14 cellular contexts compared by ENCODE assay signal in genomic region chr2:216583157-216583556, GRCh38. TPM values are rescaled to one million over a fixed set of nuclear protein-coding genes. Genes with fewer than 3 reads are reported as not detected.
A peak's percentile ranks its signal among the peaks of the same experiment; 100 is the strongest.
DNase-seq lines count a peak whose midpoint lies in the region; ATAC-seq, FAIRE-seq and TF ChIP-seq lines count a peak whose summit lies in the region.
"Had no signal": no experiment of that assay in that cellular context is flagged by ENCODE, and none has a peak within 500 bp of the region (broad histone marks: within the 10 kb centered on the region; RNA-seq: fewer than 3 reads in every experiment).

No MANE protein-coding gene starts in this region.

- no peak for TF ChIP-seq RAD21 in HepG2 (CRISPR knock-in tag; IDR thresholded peaks at IDR 0.05)

- H3K27ac ChIP-seq in HepG2 (ENCODE audit: extremely low read length, insufficient read depth, low read length) = no peak overlapping the region
- no peak overlapping the region for H3K27ac ChIP-seq in right lobe of liver
- peak overlapping the region in 3 of 4 donors; percentile 55 to 62 (median 58) for H3K27ac ChIP-seq in gastroesophageal sphincter
- H3K27ac ChIP-seq: SK-N-MC, spleen, VCaP had no signal

- H3K36me3 ChIP-seq in HepG2 (replicated peaks in 1 of 2; ENCODE audit: control insufficient read depth in 1 of 2, insufficient read depth in 2 of 2, low read length in 2 of 2) (no peaks in the 10 kb centered on the region), right lobe of liver (no peaks in the 10 kb centered on the region), adipocyte (ENCODE audit: control insufficient read depth, insufficient read depth, low read length, severe bottlenecking) (no peaks in the 10 kb centered on the region), gastroesophageal sphincter (no peaks in the 10 kb centered on the region)
- H3K36me3 ChIP-seq: spleen had no signal

- H3K9me3 Mint-ChIP-seq in stimulated activated naive CD8-positive, alpha-beta T cell treated with anti-CD3 and anti-CD28 coated beads, Interleukin-15, amount 100 ng/mL, for 72 hours = no peaks in the 10 kb centered on the region
- H3K9me3 Mint-ChIP-seq: activated naive CD4-positive, alpha-beta T cell treated with anti-CD3 and anti-CD28 coated beads, Interleukin-2, amount 50 U/mL, for 24 hours had no signal

- H3K27me3 Mint-ChIP-seq in stimulated activated naive CD8-positive, alpha-beta T cell treated with anti-CD3 and anti-CD28 coated beads, Interleukin-15, amount 100 ng/mL, for 72 hours = peaks cover 26% of the 10 kb centered on the region

- intact Hi-C loops in HepG2 (cut with micrococcal nuclease; ENCODE audit: unreplicated experiment) = loop anchor here (5.0 kb wide), 1 partner anchor 34 kb away; no protein-coding TSS in a partner anchor
- intact Hi-C loops in right lobe of liver (cut with DNase I) = no loop called here

- H3K79me2 ChIP-seq in HepG2 (ENCODE audit: insufficient read depth, low read length) = no peaks in the 10 kb centered on the region

- TF ChIP-seq EP300 in HepG2 (IDR thresholded peaks at IDR 0.05; ENCODE audit: low read depth in 2 of 2, low read length in 2 of 2) = no peak
- no peak for TF ChIP-seq EP300 in HepG2 (CRISPR knock-in tag; IDR thresholded peaks at IDR 0.05; ENCODE audit: borderline replicate concordance)
- TF ChIP-seq EP300 in gastroesophageal sphincter (IDR thresholded peaks at IDR 0.05) = no peak

- no TSS peak for BruUV-seq in HepG2 (replicated peaks; lab: Mats Ljungman, UMichigan)

- H2AFZ ChIP-seq in HepG2 (ENCODE audit: low read length) = no peak overlapping the region

- no peak overlapping the region for H3K27ac Mint-ChIP-seq in stimulated activated naive CD8-positive, alpha-beta T cell treated with anti-CD3 and anti-CD28 coated beads, Interleukin-15, amount 100 ng/mL, for 72 hours
- H3K27ac Mint-ChIP-seq: activated naive CD4-positive, alpha-beta T cell treated with anti-CD3 and anti-CD28 coated beads, Interleukin-2, amount 50 U/mL, for 24 hours had no signal

- TF ChIP-seq POLR2A in HepG2 (IDR thresholded peaks at IDR 0.05; ENCODE audit: insufficient read depth in 1 of 2, low read depth in 2 of 2, low read length in 2 of 2) = no peak
- no peak for TF ChIP-seq POLR2A in right lobe of liver (IDR thresholded peaks at IDR 0.05)
- TF ChIP-seq POLR2A in gastroesophageal sphincter (IDR thresholded peaks at IDR 0.05) = no peak

- H3K4me3 ChIP-seq in HepG2 (replicated peaks in 1 of 3; ENCODE audit: insufficient read depth in 1 of 3, low read depth in 2 of 3, low read length in 3 of 3) (no peak overlapping the region), right lobe of liver (no peak overlapping the region), adipocyte (ENCODE audit: low read length) (no peak overlapping the region), gastroesophageal sphincter (no peak overlapping the region)
- H3K4me3 ChIP-seq: SK-N-MC, spleen had no signal

- H3K9ac ChIP-seq in HepG2 (ENCODE audit: insufficient read depth, low read depth, low read length) = no peak overlapping the region
- H3K9ac ChIP-seq in adipocyte (ENCODE audit: low read length) = no peak overlapping the region

- WGBS in HepG2 (ENCODE audit: low lambda C conversion rate) = 6% methylated on average over 8 of the region's 8 CpGs
- 87% methylated on average over 6 of the region's 8 CpGs for WGBS in right lobe of liver (ENCODE audit: insufficient coverage, low coverage, low lambda C conversion rate, missing lambda C conversion rate)
- 60 to 64% methylated on average over 4 to 6 of the region's 8 CpGs for WGBS in gastroesophageal sphincter (ENCODE audit: low coverage in 1 of 2), 2 donors

- peak overlapping the region; percentile 36 for H3K4me2 ChIP-seq in HepG2 (ENCODE audit: low read depth, low read length)

- H3K4me1 ChIP-seq in HepG2 (ENCODE audit: insufficient read depth, low read length) = peaks cover 24% of the 10 kb centered on the region
- H3K4me1 ChIP-seq in right lobe of liver = no peaks in the 10 kb centered on the region
- H3K4me1 ChIP-seq in adipocyte (ENCODE audit: control insufficient read depth, insufficient read depth, low read length) = no peaks in the 10 kb centered on the region
- H3K4me1 ChIP-seq in gastroesophageal sphincter = peaks cover 0 to 35% (median 3%) of the 10 kb centered on the region in 3 donors

- CTCF ChIA-PET in HepG2 (lab: Yijun Ruan, JAX; ENCODE audit: low intra/inter-chr PET ratio, low total read pairs) = no interaction called here

- no peak for FAIRE-seq in HepG2 (lab: Jason Lieb, UNC)
- FAIRE-seq: A204.1 had no signal

- TF ChIP-seq CTCF in HepG2 (CRISPR knock-in tag; IDR thresholded peaks at IDR 0.05) = no peak
- TF ChIP-seq CTCF in right lobe of liver (IDR thresholded peaks at IDR 0.05) = no peak
- no peak for TF ChIP-seq CTCF in gastroesophageal sphincter (IDR thresholded peaks at IDR 0.05)

- no peaks in the 10 kb centered on the region for H3K4me1 Mint-ChIP-seq in stimulated activated naive CD8-positive, alpha-beta T cell treated with anti-CD3 and anti-CD28 coated beads, Interleukin-15, amount 100 ng/mL, for 72 hours
- H3K4me1 Mint-ChIP-seq: activated naive CD4-positive, alpha-beta T cell treated with anti-CD3 and anti-CD28 coated beads, Interleukin-2, amount 50 U/mL, for 24 hours had no signal

- DNase-seq in HepG2 (ENCODE audit: low spot score) (no peak), right lobe of liver (no peak), adipocyte (ENCODE audit: low read depth) (peak; percentile 55)
- DNase-seq in activated CD4-positive, CD25-positive, alpha-beta regulatory T cell (lab: John Stamatoyannopoulos, UW) = no peak
- DNase-seq in stimulated activated naive CD8-positive, alpha-beta T cell treated with anti-CD3 and anti-CD28 coated beads, Interleukin-15, amount 100 ng/mL, for 72 hours = no peak
- DNase-seq: cortex of kidney, spleen had no signal

- H3K27me3 ChIP-seq in HepG2 (ENCODE audit: control insufficient read depth in 1 of 2, insufficient read depth in 2 of 2, low read length in 2 of 2) (peaks cover 4 to 47% of the 10 kb centered on the region in 2 experiments; a peak in 4 of 5 replicates), right lobe of liver (no peaks in the 10 kb centered on the region), adipocyte (replicated peaks; ENCODE audit: control insufficient read depth, insufficient read depth, low read length) (peaks cover 40% of the 10 kb centered on the region), gastroesophageal sphincter (no peaks in the 10 kb centered on the region)

- no peak overlapping the region for H3K4me3 Mint-ChIP-seq in stimulated activated naive CD8-positive, alpha-beta T cell treated with anti-CD3 and anti-CD28 coated beads, Interleukin-15, amount 100 ng/mL, for 72 hours
- H3K4me3 Mint-ChIP-seq: activated naive CD4-positive, alpha-beta T cell treated with anti-CD3 and anti-CD28 coated beads, Interleukin-2, amount 50 U/mL, for 24 hours had no signal

- POLR2A ChIA-PET in HepG2 (lab: Yijun Ruan, JAX) = interaction anchor here (0.6 to 2.4 kb wide), 4 partner anchors 11 to 85 kb away, joined by 3 to 9 read pairs (median 6); partner anchors contain the start of gene RPL37A

- ATAC-seq in HepG2 = peak; percentile 54
- ATAC-seq in right lobe of liver = no peak
- ATAC-seq in gastroesophageal sphincter = peak; percentile 18
- ATAC-seq in stimulated activated naive CD8-positive, alpha-beta T cell treated with anti-CD3 and anti-CD28 coated beads, Interleukin-15, amount 100 ng/mL, for 72 hours = no peak
- no peak for ATAC-seq in GM21528 (IDR thresholded peaks at IDR 0.05; ENCODE audit: low FRiP score, unreplicated experiment)
- ATAC-seq in HG03378 (IDR thresholded peaks at IDR 0.05; ENCODE audit: unreplicated experiment) = no peak

- H3K9me3 ChIP-seq in HepG2 (ENCODE audit: low read length) (0 out of 2 replicates have a peak, but pooled peaks cover 4% of the 10 kb centered on the region), right lobe of liver (no peaks in the 10 kb centered on the region), adipocyte (ENCODE audit: control insufficient read depth, low read length) (peaks cover 4% of the 10 kb centered on the region), gastroesophageal sphincter (no peaks in the 10 kb centered on the region)

- H4K20me1 ChIP-seq in HepG2 (ENCODE audit: insufficient read depth, low read length) = no peaks in the 10 kb centered on the region

- in situ Hi-C loops in HepG2 (cut with HindIII; ENCODE audit: extremely low pct_ligation_motif_present, low pct_unique_long_range_greater_than_20kb) = no loop called here

TF ChIP-seq in HepG2, 621 proteins besides CTCF, POLR2A, EP300 and RAD21 (continues in another document):
- TF ChIP-seq FOXA3 (CRISPR knock-in tag; IDR thresholded peaks at IDR 0.05) = peak; percentile 38; the same call in 1 of the 2 replicates
- no peak for TF ChIP-seq POLR2G (IDR thresholded peaks at IDR 0.05; ENCODE audit: low read depth, low read length)
- no peak for TF ChIP-seq ATRX (CRISPR knock-in tag; IDR thresholded peaks at IDR 0.05; ENCODE audit: borderline replicate concordance)

RNA-seq across cellular contexts. Expression of gene IGFBP2, which starts 50.1 kb away (rescaled TPM):
- 0.45 and 2.0 TPM in 2 replicates for total RNA-seq in HepG2 (2016; rRNA removed; fragmentation: Illumina TruSeq; extraction: Trizol)
- 0.79 and 0.81 TPM in 2 replicates for total RNA-seq in HepG2 (2016; cell fraction: cytosol; rRNA removed; fragmentation: Illumina TruSeq; extraction: Trizol; ENCODE audit: low read depth)
- total RNA-seq in HepG2 (2016; cell fraction: insoluble cytoplasmic fraction; rRNA removed; fragmentation: Illumina TruSeq; extraction: Trizol) = 0.83 and 1.8 TPM in 2 replicates
- total RNA-seq in HepG2 (2016; cell fraction: membrane; rRNA removed; fragmentation: Illumina TruSeq; extraction: Trizol) = 0.68 and 1.4 TPM in 2 replicates
- total RNA-seq in HepG2 (2016; cell fraction: nucleus; rRNA removed; fragmentation: Illumina TruSeq; extraction: Trizol) = 1.2 and 2.0 TPM in 2 replicates
- polyA plus RNA-seq in HepG2 (2011; rRNA removed) = 5.8 and 11.4 TPM in 2 replicates
- 8.5 and 9.3 TPM in 2 replicates for polyA plus RNA-seq in HepG2 (2011; cell fraction: cytosol; rRNA removed)
- polyA plus RNA-seq in HepG2 (2011; cell fraction: nucleus; rRNA removed) = 3.3 and 6.4 TPM in 2 replicates
- 18.9 and 24.8 TPM in 2 replicates for polyA plus RNA-seq in HepG2 (2012)
- 0.59 and 1.1 TPM in 2 replicates for polyA plus RNA-seq in HepG2 (2016; cell fraction: cytosol; fragmentation: Illumina TruSeq; extraction: Trizol; ENCODE audit: low read depth)
- 0.91 and 1.3 TPM in 2 replicates for polyA plus RNA-seq in HepG2 (2016; cell fraction: insoluble cytoplasmic fraction; fragmentation: Illumina TruSeq; extraction: Trizol; ENCODE audit: low read depth)
- 1.1 and 1.2 TPM in 2 replicates for polyA plus RNA-seq in HepG2 (2016; cell fraction: membrane; fragmentation: Illumina TruSeq; extraction: Trizol; ENCODE audit: low read depth)
- 3.8 and 3.9 TPM in 2 replicates for polyA plus RNA-seq in HepG2 (2016; cell fraction: nucleus; fragmentation: Illumina TruSeq; extraction: Trizol; ENCODE audit: insufficient read depth, low read depth)
- 0.19 and 1.9 TPM in 2 replicates for polyA minus RNA-seq in HepG2 (2011; rRNA and poly(A)+ RNA removed; ENCODE audit: low replicate concordance)
- 1.7 and 3.2 TPM in 2 replicates for polyA minus RNA-seq in HepG2 (2011; cell fraction: cytosol; rRNA and poly(A)+ RNA removed)
- 0.52 and 0.99 TPM in 2 replicates for polyA minus RNA-seq in HepG2 (2011; cell fraction: nucleus; rRNA and poly(A)+ RNA removed)
- 1,000 to 10,000 TPM in 2 of 6 experiments, 100 to 1,000 TPM in 4; 276 to 1,091 (median 406) TPM for total RNA-seq in right lobe of liver
- total RNA-seq in gastroesophageal sphincter = 100 to 1,000 TPM; 137 to 449 (median 301) TPM

Comparison
In these comparisons a context has a peak if more than half of its experiments do, and no peak if none do; other contexts are left out.
1. ATAC-seq: peak in HepG2 (single experiment) and gastroesophageal sphincter (single experiment); none in right lobe of liver (0 of 4), stimulated activated naive CD8-positive, alpha-beta T cell treated with anti-CD3 and anti-CD28 coated beads, Interleukin-15, amount 100 ng/mL, for 72 hours (single experiment), GM21528 (single experiment) and HG03378 (single experiment).
2. RNA of gene IGFBP2, which starts 50.1 kb away (total RNA-seq): 276 to 1,091 TPM in right lobe of liver and 137 to 449 TPM in gastroesophageal sphincter; 0.45 to 2.0 TPM in HepG2; every median in the first group is over 10 times any median in the second.
3. H3K27ac ChIP-seq: peak in gastroesophageal sphincter (3 of 4); none in HepG2 (single experiment) and right lobe of liver (0 of 3).